15 cellular contexts compared by ENCODE assay signal in the genomic region with DNA sequence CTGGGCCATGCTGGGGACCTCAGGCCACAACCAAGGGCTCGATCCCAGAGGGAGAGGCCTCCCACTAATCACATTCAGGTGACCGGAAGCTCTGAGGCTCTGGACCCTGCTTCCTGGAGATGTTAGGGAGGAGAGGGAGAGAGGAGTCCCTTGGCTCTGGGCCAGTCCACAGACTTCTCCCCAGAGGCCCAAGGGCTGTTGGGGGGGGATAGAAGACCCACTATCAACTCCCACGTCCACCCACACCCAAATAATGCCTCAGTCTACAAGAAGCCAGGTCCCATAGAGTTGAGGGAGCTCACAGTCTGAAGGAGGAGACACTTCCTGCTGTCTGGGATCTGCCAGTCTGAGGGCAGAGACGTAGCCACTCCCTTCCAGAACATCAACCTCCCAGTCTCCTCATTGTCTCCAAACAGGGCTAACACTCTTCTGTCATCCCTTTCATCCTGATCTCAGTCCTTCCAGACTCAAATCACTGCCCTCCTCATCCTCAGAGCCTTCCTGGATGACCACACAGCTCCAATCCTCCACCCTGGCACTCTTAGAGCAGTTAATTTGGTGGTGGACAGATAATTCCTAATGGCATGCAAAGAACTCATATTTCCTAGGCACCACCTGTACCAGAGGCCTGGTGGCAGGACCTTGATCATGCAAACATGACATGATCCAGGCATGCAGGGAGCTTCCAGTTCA.
DNase-seq lines count a peak whose midpoint lies in the region; ATAC-seq and TF ChIP-seq lines count a peak whose summit lies in the region.
"Had no signal": no experiment of that assay in that cellular context is flagged by ENCODE, and none has a peak within 500 bp of the region (broad histone marks: within the 10 kb centered on the region; RNA-seq: fewer than 3 reads in every experiment).

No MANE protein-coding gene starts in this region.

- peaks cover 60 to 99% (median 86%) of the 10 kb centered on the region in 10 experiments for H3K4me1 ChIP-seq in BLaER1 treated with 17β-estradiol and CSF1 and Interleukin-3, amounts not matched to agents 10 nM and 100 nM

- TF ChIP-seq CTCF in RWPE1 (conservative IDR thresholded peaks at IDR 0.05; ENCODE audit: low read depth) (no peak), fibroblast of mammary gland (conservative IDR thresholded peaks at IDR 0.05; ENCODE audit: control insufficient read depth, insufficient read depth, low read depth, low read length) (no peak), retinal pigment epithelial cell (conservative IDR thresholded peaks at IDR 0.05; ENCODE audit: low read depth, low read length) (no peak)

- peak overlapping the region; percentile 26 to 98 (median 83); a peak in 21 of 22 replicates for H3K27ac ChIP-seq in BLaER1 treated with 17β-estradiol and CSF1 and Interleukin-3, amounts not matched to agents 10 nM and 100 nM
- peak overlapping the region; percentile 97 for H3K27ac ChIP-seq in RWPE1
- H3K27ac ChIP-seq: testis, WERI-Rb-1 had no signal

- no peak for ATAC-seq in HG02852 (IDR thresholded peaks at IDR 0.05; ENCODE audit: unreplicated experiment)
- ATAC-seq in HG02885 (IDR thresholded peaks at IDR 0.05; ENCODE audit: poor library complexity, unreplicated experiment): no peak

- no peaks in the 10 kb centered on the region; a peak in 1 of 22 replicates for H3K36me3 ChIP-seq in BLaER1 treated with 17β-estradiol and CSF1 and Interleukin-3, amounts not matched to agents 10 nM and 100 nM
- H3K36me3 ChIP-seq: WERI-Rb-1 had no signal

- DNase-seq in RWPE1 (ENCODE audit: low spot score): no peak
- peak; percentile 59 for DNase-seq in fibroblast of mammary gland (ENCODE audit: low read depth)
- peak; percentile 54 for DNase-seq in retinal pigment epithelial cell (ENCODE audit: low read depth)
- DNase-seq in activated CD8-positive, alpha-beta memory T cell treated with anti-CD3 and anti-CD28 coated beads for 24 hours: no peak
- no peak for DNase-seq in HUDEP-2 (lab: John Stamatoyannopoulos, UW; ENCODE audit: unreplicated experiment in 76 of 76)
- DNase-seq: amniotic stem cell; H9; islet precursor cell; nucleus accumbens; stimulated activated CD4-positive, alpha-beta T cell treated with anti-CD3 and anti-CD28 coated beads, Interleukin-2, amount 100 ng/mL, for 48 hours; WERI-Rb-1 had no signal

- no peaks in the 10 kb centered on the region for H4K20me1 ChIP-seq in BLaER1 treated with 17β-estradiol and CSF1 and Interleukin-3, amounts not matched to agents 10 nM and 100 nM

- CTCF ChIA-PET in RWPE1 (lab: Yijun Ruan, JAX): interaction anchor here (0.6 to 1.4 kb wide), 5 partner anchors 17 to 550 kb away, joined by 3 to 5 read pairs (median 4); no protein-coding TSS in a partner anchor

- peak overlapping the region in 9 of 11 experiments; percentile 15 to 94 (median 73); a peak in 14 of 22 replicates for H3K9ac ChIP-seq in BLaER1 treated with 17β-estradiol and CSF1 and Interleukin-3, amounts not matched to agents 10 nM and 100 nM

- peaks cover 0 to 11% (median 10%) of the 10 kb centered on the region in 11 experiments; a peak in 15 of 22 replicates for H3K9me3 ChIP-seq in BLaER1 treated with 17β-estradiol and CSF1 and Interleukin-3, amounts not matched to agents 10 nM and 100 nM (replicated peaks in 1 of 11)
- H3K9me3 ChIP-seq: testis had no signal

- peak overlapping the region in 1 of 10 experiments; percentile 26; a peak in 1 of 20 replicates for H3K4me3 ChIP-seq in BLaER1 treated with 17β-estradiol and CSF1 and Interleukin-3, amounts not matched to agents 10 nM and 100 nM
- H3K4me3 ChIP-seq in fibroblast of mammary gland (ENCODE audit: control insufficient read depth, low read depth, low read length) (no peak overlapping the region), retinal pigment epithelial cell (ENCODE audit: low read length) (no peak overlapping the region)
- H3K4me3 ChIP-seq: testis had no signal

- POLR2A ChIA-PET in RWPE1 (lab: Yijun Ruan, JAX; ENCODE audit: low non-redundant PET): interaction anchor here (1.2 kb wide), 1 partner anchor 15 kb away, joined by 3 read pairs; no protein-coding TSS in a partner anchor

- H3K4me2 ChIP-seq in BLaER1 treated with 17β-estradiol and CSF1 and Interleukin-3, amounts not matched to agents 10 nM and 100 nM: peak overlapping the region; percentile 76 to 96 (median 83)

- no peaks in the 10 kb centered on the region for H3K27me3 ChIP-seq in BLaER1 treated with 17β-estradiol and CSF1 and Interleukin-3, amounts not matched to agents 10 nM and 100 nM
- H3K27me3 ChIP-seq: testis had no signal

Comparison
In these comparisons a context has a peak if more than half of its experiments do, and no peak if none do; other contexts are left out.
1. DNase-seq: peak in fibroblast of mammary gland (single experiment) and retinal pigment epithelial cell (single experiment); none in RWPE1 (single experiment), activated CD8-positive, alpha-beta memory T cell treated with anti-CD3 and anti-CD28 coated beads for 24 hours (single experiment) and HUDEP-2 (0 of 76).